In genomic region chr6:134701301-134701700, GRCh38 we compare ENCODE assay signal across 22 cellular contexts.
"Had no signal": no experiment of that assay in that cellular context is flagged by ENCODE, and none has a peak within 500 bp of the region (broad histone marks: within the 10 kb centered on the region; RNA-seq: fewer than 3 reads in every experiment).

No MANE protein-coding gene starts in this region.

- H3K4me3 Mint-ChIP-seq: activated CD4-positive, alpha-beta T cell treated with anti-CD3 and anti-CD28 coated beads, Interleukin-2, amount 10 ng/mL, durations not matched to agents 24 days and 14 days; activated CD8-positive, alpha-beta memory T cell treated with anti-CD3 and anti-CD28 coated beads, Interleukin-2, amount 10 ng/mL, durations not matched to agents 7 days and 5 days; activated CD8-positive, alpha-beta T cell treated with anti-CD3 and anti-CD28 coated beads for 36 hours; activated naive CD4-positive, alpha-beta T cell treated with anti-CD3 and anti-CD28 coated beads, Interleukin-2, amount 10 ng/mL, durations not matched to agents 7 days and 5 days; natural killer cell had no signal

- H3K9me3 ChIP-seq: esophagus muscularis mucosa, left ventricle myocardium inferior had no signal

- DNase-seq: activated CD4-positive, alpha-beta T cell treated with anti-CD3 and anti-CD28 coated beads, Interleukin-2, amount 10 ng/mL, durations not matched to agents 24 days and 14 days; activated CD8-positive, alpha-beta memory T cell treated with anti-CD3 and anti-CD28 coated beads, Interleukin-2, amount 10 ng/mL, durations not matched to agents 7 days and 5 days; activated CD8-positive, alpha-beta T cell treated with anti-CD3 and anti-CD28 coated beads for 36 hours; activated effector memory CD4-positive, alpha-beta T cell treated with anti-CD3 and anti-CD28 coated beads, Interleukin-2, amount 50 U/mL, for 16 hours; activated naive CD4-positive, alpha-beta T cell treated with anti-CD3 and anti-CD28 coated beads, Interleukin-2, amount 10 ng/mL, durations not matched to agents 7 days and 5 days; activated T-cell treated with anti-CD3 and anti-CD28 coated beads for 4 hours; cerebellar nuclear complex; hippocampal formation; kidney glomerular epithelial cell; left ventricle myocardium inferior; mammary epithelial cell; midbrain; natural killer cell; retina; stimulated activated CD4-positive, alpha-beta T cell treated with anti-CD3 and anti-CD28 coated beads, Interleukin-2, amount 100 ng/mL, for 48 hours; stimulated activated CD8-positive, alpha-beta memory T cell treated with anti-CD3 and anti-CD28 coated beads, Interleukin-4, amount 100 ng/mL, for 48 hours; stimulated activated naive CD8-positive, alpha-beta T cell treated with anti-CD3 and anti-CD28 coated beads, Interleukin-15, Interleukin-2, amounts not matched to agents 100 U/mL and 50 U/mL, for 24 hours had no signal

- H3K36me3 Mint-ChIP-seq: activated CD8-positive, alpha-beta memory T cell treated with anti-CD3 and anti-CD28 coated beads, Interleukin-2, amount 10 ng/mL, durations not matched to agents 7 days and 5 days; activated naive CD4-positive, alpha-beta T cell treated with anti-CD3 and anti-CD28 coated beads, Interleukin-2, amount 10 ng/mL, durations not matched to agents 7 days and 5 days; natural killer cell had no signal

- H3K4me1 Mint-ChIP-seq: activated CD4-positive, alpha-beta T cell treated with anti-CD3 and anti-CD28 coated beads, Interleukin-2, amount 10 ng/mL, durations not matched to agents 24 days and 14 days; activated CD8-positive, alpha-beta memory T cell treated with anti-CD3 and anti-CD28 coated beads, Interleukin-2, amount 10 ng/mL, durations not matched to agents 7 days and 5 days; activated naive CD4-positive, alpha-beta T cell treated with anti-CD3 and anti-CD28 coated beads, Interleukin-2, amount 10 ng/mL, durations not matched to agents 7 days and 5 days; natural killer cell had no signal

- H3K27ac ChIP-seq: coronary artery, esophagus muscularis mucosa, left ventricle myocardium inferior, VCaP had no signal

- ATAC-seq: activated CD4-positive, CD25-positive, alpha-beta regulatory T cell treated with anti-CD3 and anti-CD28 coated beads, Interleukin-2, amount 50 U/mL, for 24 hours; activated CD8-positive, alpha-beta memory T cell treated with anti-CD3 and anti-CD28 coated beads, Interleukin-2, amount 10 ng/mL, durations not matched to agents 7 days and 5 days; activated CD8-positive, alpha-beta T cell treated with anti-CD3 and anti-CD28 coated beads for 36 hours; natural killer cell; stimulated activated naive CD8-positive, alpha-beta T cell treated with anti-CD3 and anti-CD28 coated beads, Interleukin-15, Interleukin-2, amounts not matched to agents 100 U/mL and 50 U/mL, for 24 hours had no signal

- H3K27me3 ChIP-seq: esophagus muscularis mucosa had no signal

- H3K4me1 ChIP-seq: esophagus muscularis mucosa had no signal

- H3K36me3 ChIP-seq: esophagus muscularis mucosa, left ventricle myocardium inferior had no signal

- H3K27me3 Mint-ChIP-seq: progenitor cell of endocrine pancreas had no signal

- H3K9me3 Mint-ChIP-seq: activated CD4-positive, alpha-beta T cell treated with anti-CD3 and anti-CD28 coated beads, Interleukin-2, amount 10 ng/mL, durations not matched to agents 24 days and 14 days; activated CD8-positive, alpha-beta T cell treated with anti-CD3 and anti-CD28 coated beads for 36 hours; activated naive CD4-positive, alpha-beta T cell treated with anti-CD3 and anti-CD28 coated beads, Interleukin-2, amount 10 ng/mL, durations not matched to agents 7 days and 5 days; natural killer cell had no signal

- H3K4me3 ChIP-seq: coronary artery, esophagus muscularis mucosa, left ventricle myocardium inferior had no signal

- H3K27ac Mint-ChIP-seq: activated CD4-positive, alpha-beta T cell treated with anti-CD3 and anti-CD28 coated beads, Interleukin-2, amount 10 ng/mL, durations not matched to agents 24 days and 14 days; activated CD8-positive, alpha-beta memory T cell treated with anti-CD3 and anti-CD28 coated beads, Interleukin-2, amount 10 ng/mL, durations not matched to agents 7 days and 5 days; activated CD8-positive, alpha-beta T cell treated with anti-CD3 and anti-CD28 coated beads for 36 hours; activated naive CD4-positive, alpha-beta T cell treated with anti-CD3 and anti-CD28 coated beads, Interleukin-2, amount 10 ng/mL, durations not matched to agents 7 days and 5 days; natural killer cell; progenitor cell of endocrine pancreas had no signal
